9 cellular contexts compared by ENCODE assay signal in genomic region chr1:156838972-156839371, GRCh38. TPM values are rescaled to one million over a fixed set of nuclear protein-coding genes. Genes with fewer than 3 reads are reported as not detected.
DNase-seq lines count a peak whose midpoint lies in the region; ATAC-seq and TF ChIP-seq lines count a peak whose summit lies in the region.
"Had no signal": no experiment of that assay in that cellular context is flagged by ENCODE, and none has a peak within 500 bp of the region (broad histone marks: within the 10 kb centered on the region; RNA-seq: fewer than 3 reads in every experiment).

No MANE protein-coding gene starts in this region.

- peak; percentile 93 for TF ChIP-seq CTCF in OCI-LY1 (IDR thresholded peaks at IDR 0.05; ENCODE audit: low read length)
- peak; percentile 69 to 91 (median 82) for TF ChIP-seq CTCF in adrenal gland (IDR thresholded peaks at IDR 0.05)

- no peaks in the 10 kb centered on the region for H3K79me2 ChIP-seq in OCI-LY1 (ENCODE audit: insufficient read depth, low read length)

- no peaks in the 10 kb centered on the region for H3K4me1 ChIP-seq in OCI-LY1 (ENCODE audit: insufficient read depth, low read length, severe bottlenecking)
- no peaks in the 10 kb centered on the region for H3K4me1 ChIP-seq in adrenal gland (replicated peaks in 1 of 2)

- 0 to 34% (median 29%) methylated on average over 2 to 7 of the region's 7 CpGs for WGBS in adrenal gland, 4 donors

- peaks cover 3% of the 10 kb centered on the region; the same call in 1 of the 2 replicates for H3K27me3 ChIP-seq in OCI-LY1 (ENCODE audit: insufficient read depth, low read length)
- H3K27me3 ChIP-seq in adrenal gland: peaks cover 12% of the 10 kb centered on the region

- ATAC-seq in activated CD4-positive, CD25-positive, alpha-beta regulatory T cell treated with anti-CD3 and anti-CD28 coated beads, Interleukin-2, amount 50 U/mL, for 24 hours: no peak
- ATAC-seq in HG03025 (IDR thresholded peaks at IDR 0.05; ENCODE audit: low FRiP score, unreplicated experiment) (no peak), HG02678 (IDR thresholded peaks at IDR 0.05; ENCODE audit: unreplicated experiment) (no peak)

- H2AFZ ChIP-seq in OCI-LY1 (ENCODE audit: low read length): no peak overlapping the region

- H3K9ac ChIP-seq in OCI-LY1 (ENCODE audit: low read length): no peak overlapping the region

- H3K36me3 ChIP-seq in OCI-LY1 (ENCODE audit: insufficient read depth, low read length): no peaks in the 10 kb centered on the region
- H3K36me3 ChIP-seq in adrenal gland (replicated peaks in 1 of 2): no peaks in the 10 kb centered on the region

- no peaks in the 10 kb centered on the region for H3F3A ChIP-seq in OCI-LY1 (ENCODE audit: insufficient read depth, low read length)

- H3K4me2 ChIP-seq in OCI-LY1 (ENCODE audit: low read length): no peak overlapping the region

- H3K4me3 ChIP-seq in OCI-LY1 (ENCODE audit: low read depth, low read length, poor library complexity, severe bottlenecking) (no peak overlapping the region), adrenal gland (no peak overlapping the region)

- H3K27ac ChIP-seq in OCI-LY1 (ENCODE audit: low read depth, low read length, poor library complexity, severe bottlenecking): no peak overlapping the region
- no peak overlapping the region for H3K27ac ChIP-seq in adrenal gland

- no peaks in the 10 kb centered on the region for H3K9me3 ChIP-seq in OCI-LY1 (ENCODE audit: low read length)
- H3K9me3 ChIP-seq in adrenal gland (replicated peaks in 1 of 3): no peaks in the 10 kb centered on the region

- H3K9me2 ChIP-seq in OCI-LY1 (ENCODE audit: low read depth, low read length): no peaks in the 10 kb centered on the region

- DNase-seq in activated CD4-positive, CD25-positive, alpha-beta regulatory T cell treated with anti-CD3 and anti-CD28 coated beads, Interleukin-2, amount 50 U/mL, for 16 hours (ENCODE audit: low read depth, low spot score): peak; percentile 38
- DNase-seq in adrenal gland (peak in 2 of 7 donors; percentile 29 to 46), inferior parietal cortex (ENCODE audit: extremely low spot score) (peak; percentile 13), superior temporal gyrus (ENCODE audit: extremely low spot score) (peak; percentile 28)

- intact Hi-C loops in adrenal gland (cut with DNase I): no loop called here

- no peaks in the 10 kb centered on the region for H4K20me1 ChIP-seq in OCI-LY1 (ENCODE audit: insufficient read depth, low read length)

- TF ChIP-seq POLR2A in adrenal gland (IDR thresholded peaks at IDR 0.05): no peak

RNA-seq across cellular contexts. Expression of gene INSRR, which starts 19.9 kb away (rescaled TPM):
- total RNA-seq in adrenal gland: 1 to 10 TPM in 1 of 8 donors, under 1 TPM in 5, not detected in 2; 0.04 to 1.3 (median 0.25) TPM
- 1 to 10 TPM in 2 of 3 donors, under 1 TPM in 1; 0.22 to 8.7 (median 1.5) TPM for polyA plus RNA-seq in adrenal gland
- total RNA-seq: pulmonary artery endothelial cell had no signal

RNA-seq across cellular contexts. Expression of gene NTRK1, which starts 21.7 kb away (rescaled TPM):
- total RNA-seq in adrenal gland: 10 to 100 TPM in 1 of 8 donors, 1 to 10 TPM in 2, under 1 TPM in 4, not detected in 1; 0.26 to 11.2 (median 0.78) TPM
- polyA plus RNA-seq in adrenal gland: 10 to 100 TPM in 2 of 3 donors, 1 to 10 TPM in 1; 1.1 to 22.6 (median 13.6) TPM

RNA-seq across cellular contexts. Expression of gene SH2D2A, which starts 22.3 kb away (rescaled TPM):
- total RNA-seq in adrenal gland: 1 to 10 TPM in 5 of 8 donors, under 1 TPM in 2, not detected in 1; 0.61 to 4.8 (median 2.2) TPM
- polyA plus RNA-seq in adrenal gland: 1 to 10 TPM in 1 of 3 donors, under 1 TPM in 2; 0.40 to 3.9 (median 0.91) TPM

RNA-seq across cellular contexts. Expression of gene PEAR1, which starts 54.5 kb away (rescaled TPM):
- 10 to 100 TPM in 5 of 8 donors, 1 to 10 TPM in 3; 4.7 to 31.1 (median 12.8) TPM for total RNA-seq in adrenal gland
- polyA plus RNA-seq in adrenal gland: 10 to 100 TPM in 1 of 3 donors, 1 to 10 TPM in 2; 4.2 to 15.1 (median 6.2) TPM
